24 cellular contexts compared by ENCODE assay signal in genomic region chr2:163863073-163863472, GRCh38.
"Had no signal": no experiment of that assay in that cellular context is flagged by ENCODE, and none has a peak within 500 bp of the region (broad histone marks: within the 10 kb centered on the region; RNA-seq: fewer than 3 reads in every experiment).

No MANE protein-coding gene starts in this region.

- H2AFZ ChIP-seq: PC-9 had no signal

- FAIRE-seq: HepG2, RCC 7860 had no signal

- H3K9ac ChIP-seq: KMS-11, SK-N-SH had no signal

- H3K27ac ChIP-seq: KMS-11, PC-9, RWPE1 had no signal

- DNase-seq: IMR-90, Kasumi-1, MM.1S, NCI-H1092 treated with DMSO at 0.1 percent for 48 hours, NCI-H1436, NCI-H187, NCI-H2029, NCI-H2081 treated with DMSO at 0.1 percent for 48 hours, NCI-H2171, NCI-H226, NCI-H446, NCI-H510A, NCI-H524 treated with DMSO at 0.1 percent for 48 hours, NCI-H69, NCI-H774, PC-9, SHP77, SK-N-SH, SW 1271, T-cell had no signal

- H3K4me2 ChIP-seq: KMS-11, PC-9, SK-N-SH had no signal

- H3K9me3 ChIP-seq: SK-N-SH had no signal

- H3K4me3 ChIP-seq: PC-9 had no signal
